Comparison of ENCODE assay signal across 21 cellular contexts in genomic region chr16:27618611-27619380, GRCh38.
DNase-seq lines count a peak whose midpoint lies in the region; ATAC-seq, FAIRE-seq and TF ChIP-seq lines count a peak whose summit lies in the region.
"Had no signal": no experiment of that assay in that cellular context is flagged by ENCODE, and none has a peak within 500 bp of the region (broad histone marks: within the 10 kb centered on the region; RNA-seq: fewer than 3 reads in every experiment).

No MANE protein-coding gene starts in this region.

- H3K27ac ChIP-seq in HEK293 (ENCODE audit: extremely low read depth, low read depth, low read length) (no peak overlapping the region), cardiac muscle cell (peak overlapping the region; percentile 96), pancreas (peak overlapping the region in 3 of 4 donors; percentile 7 to 33 (median 14))
- H3K27ac ChIP-seq: coronary artery, testis had no signal

- H3K9me3 ChIP-seq in HEK293 (ENCODE audit: control insufficient read depth, insufficient read depth, low read depth, low read length): no peaks in the 10 kb centered on the region
- no peaks in the 10 kb centered on the region for H3K9me3 ChIP-seq in cardiac muscle cell (ENCODE audit: low read depth)
- no peaks in the 10 kb centered on the region for H3K9me3 ChIP-seq in pancreas
- H3K9me3 ChIP-seq: testis had no signal

- FAIRE-seq in pancreas (lab: Jason Lieb, UNC): no peak
- FAIRE-seq: astrocyte had no signal

- H3K27me3 ChIP-seq in cardiac muscle cell: no peaks in the 10 kb centered on the region
- no peaks in the 10 kb centered on the region for H3K27me3 ChIP-seq in pancreas
- H3K27me3 ChIP-seq: testis had no signal

- intact Hi-C loops in pancreas (cut with DNase I): no loop called here

- TF ChIP-seq CTCF in HEK293 (tag by site-specific recombination; IDR thresholded peaks at IDR 0.05) (no peak), cardiac muscle cell (IDR thresholded peaks at IDR 0.05; ENCODE audit: low read depth, low read length) (no peak), pancreas (IDR thresholded peaks at IDR 0.05) (no peak), GM13977 (IDR thresholded peaks at IDR 0.05; ENCODE audit: extremely low read depth, insufficient read depth, missing control alignments) (no peak)

- peak; percentile 49 to 79 (median 68) for ATAC-seq in pancreas
- ATAC-seq in GM18873 (IDR thresholded peaks at IDR 0.05; ENCODE audit: low FRiP score, unreplicated experiment): no peak
- ATAC-seq: activated CD8-positive, alpha-beta T cell treated with anti-CD3 and anti-CD28 coated beads for 36 hours; activated T-cell treated with anti-CD3 and anti-CD28 coated beads, Interleukin-2, amount 50 U/mL, for 4 hours; HCT116; PC-3; stimulated activated memory B cell treated with anti-CD40 and anti-IgM and Interleukin-4, amounts not matched to agents 10 μg/mL and 1 μg/mL and 100 μg/mL, for 72 hours had no signal

- POLR2A ChIA-PET in HEK293 (lab: Yijun Ruan, JAX): no interaction called here

- CTCF ChIA-PET in HEK293 (lab: Yijun Ruan, JAX): interaction anchor here (0.6 kb wide), 2 partner anchors 299 to 434 kb away, joined by 3 read pairs; no protein-coding TSS in a partner anchor

- DNase-seq in NCI-H69 (lab: John Stamatoyannopoulos, UW) (peak; percentile 49), cardiac muscle cell (ENCODE audit: low read depth in 1 of 2, low spot score in 1 of 2) (peak in 1 of 2 donors; percentile 64), pancreas (no peak), GM13977 (ENCODE audit: low spot score) (no peak)
- DNase-seq in activated CD8-positive, alpha-beta memory T cell treated with anti-CD3 and anti-CD28 coated beads, Interleukin-2, amount 50 U/mL, for 4 hours: no peak
- DNase-seq: activated B cell treated with CpG ODN at 0.5 μM for 24 hours; activated CD8-positive, alpha-beta T cell treated with anti-CD3 and anti-CD28 coated beads for 36 hours; activated naive CD4-positive, alpha-beta T cell treated with anti-CD3 and anti-CD28 coated beads, Interleukin-2, amount 10 ng/mL, durations not matched to agents 7 days and 5 days; activated T-cell treated with anti-CD3 and anti-CD28 coated beads, Interleukin-2, amount 50 U/mL, for 4 hours; CD4-positive, alpha-beta memory T cell; DMS79 treated with DMSO at 0.1 percent for 48 hours; kidney glomerular epithelial cell; NCI-H187; PC-3; testis had no signal

- H3K4me1 ChIP-seq in HEK293 (ENCODE audit: control insufficient read depth, insufficient read depth, low read length): peaks cover 7% of the 10 kb centered on the region; the same call in 1 of the 2 replicates
- H3K4me1 ChIP-seq in cardiac muscle cell (ENCODE audit: low read depth): peaks cover 47% of the 10 kb centered on the region
- peaks cover 16 to 18% (median 17%) of the 10 kb centered on the region in 3 donors for H3K4me1 ChIP-seq in pancreas

- H3K36me3 ChIP-seq in HEK293 (ENCODE audit: control insufficient read depth in 2 of 2, insufficient read depth in 1 of 2, low read length in 2 of 2) (no peaks in the 10 kb centered on the region), cardiac muscle cell (no peaks in the 10 kb centered on the region), pancreas (no peaks in the 10 kb centered on the region)

- in situ Hi-C loops in GM13977 (cut with MboI; ENCODE audit: low pct_unique_long_range_greater_than_20kb, low sequenced_read_pairs, unreplicated experiment): no loop called here

- H3K4me3 ChIP-seq in HEK293 (ENCODE audit: low read depth, low read length): no peak overlapping the region
- no peak overlapping the region for H3K4me3 ChIP-seq in cardiac muscle cell
- H3K4me3 ChIP-seq in pancreas: no peak overlapping the region
- H3K4me3 ChIP-seq: coronary artery, testis had no signal

- WGBS in pancreas, 2 donors: 33 to 36% methylated on average over 7 of the region's 7 CpGs

TF ChIP-seq in HEK293, 187 proteins besides CTCF, POLR2A, EP300 and RAD21:
- TF ChIP-seq SP7 (tag by site-specific recombination; IDR thresholded peaks at IDR 0.05) (peak; percentile 75), SCRT1 (tag by site-specific recombination; IDR thresholded peaks at IDR 0.05; ENCODE audit: borderline replicate concordance) (peak; percentile 80), SCRT2 (tag by site-specific recombination; IDR thresholded peaks at IDR 0.05) (peak; percentile 95), ZNF146 (tag by site-specific recombination; IDR thresholded peaks at IDR 0.05) (no peak), ZNF416 (tag by site-specific recombination; IDR thresholded peaks at IDR 0.05) (no peak)
TF ChIP-seq in HEK293: peak in this region for 3.
